ENCODE assay signal across 11 cellular contexts in the genomic region with DNA sequence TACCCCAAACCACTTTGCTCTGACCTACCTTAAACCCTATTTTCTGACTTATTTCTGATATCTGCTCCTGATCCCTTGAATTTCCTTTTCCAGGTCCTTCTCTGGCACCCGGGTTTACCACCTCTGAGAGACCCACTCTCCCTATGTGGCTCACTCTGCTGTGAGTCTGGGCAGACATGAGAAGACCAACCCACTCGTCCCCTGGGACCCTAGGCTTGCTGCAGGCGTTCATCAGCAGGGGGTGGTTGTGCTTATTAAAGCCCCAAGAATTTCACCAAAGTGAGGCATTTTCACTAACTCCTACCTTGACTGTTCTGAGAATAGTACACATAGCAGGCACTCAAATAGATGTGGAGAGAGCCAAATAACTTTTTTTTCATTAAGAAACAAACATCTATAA.
DNase-seq lines count a peak whose midpoint lies in the region; ATAC-seq and TF ChIP-seq lines count a peak whose summit lies in the region.
"Had no signal": no experiment of that assay in that cellular context is flagged by ENCODE, and none has a peak within 500 bp of the region (broad histone marks: within the 10 kb centered on the region; RNA-seq: fewer than 3 reads in every experiment).

No MANE protein-coding gene starts in this region.

- no peak for TF ChIP-seq CTCF in brain microvascular endothelial cell (IDR thresholded peaks at IDR 0.05; ENCODE audit: low read depth, low read length, missing control alignments)

- DNase-seq in brain microvascular endothelial cell (peak; percentile 67), skeletal muscle cell (ENCODE audit: low read depth) (peak; percentile 77), cerebellum (ENCODE audit: low spot score) (no peak), NCI-H526 treated with DMSO at 0.1 percent for 48 hours (lab: John Stamatoyannopoulos, UW) (no peak)
- DNase-seq: activated T-cell treated with anti-CD3 and anti-CD28 coated beads, Interleukin-2, amount 50 U/mL, for 48 hours; KG1; NCI-H524 treated with DMSO at 0.1 percent for 48 hours had no signal

- in situ Hi-C loops in brain microvascular endothelial cell (cut with HindIII; ENCODE audit: low pct_ligation_motif_present, low sequenced_read_pairs): no loop called here

- H3K27ac ChIP-seq in brain microvascular endothelial cell: no peak overlapping the region

- no peaks in the 10 kb centered on the region for H3K27me3 ChIP-seq in brain microvascular endothelial cell (replicated peaks)
- H3K27me3 ChIP-seq: hepatocyte had no signal

- H3K36me3 ChIP-seq in brain microvascular endothelial cell (replicated peaks): no peaks in the 10 kb centered on the region

- ATAC-seq in GM18861 (IDR thresholded peaks at IDR 0.05; ENCODE audit: unreplicated experiment) (peak; percentile 82), HG02759 (IDR thresholded peaks at IDR 0.05; ENCODE audit: unreplicated experiment) (peak; percentile 78), GM21529 (IDR thresholded peaks at IDR 0.05; ENCODE audit: unreplicated experiment) (no peak)

- H3K4me3 ChIP-seq in brain microvascular endothelial cell (ENCODE audit: low read depth, low read length) (no peak overlapping the region), skeletal muscle cell (ENCODE audit: low read depth, low read length) (no peak overlapping the region)
- H3K4me3 ChIP-seq: hepatocyte had no signal

Comparison
In these comparisons a context has a peak if more than half of its experiments do, and no peak if none do; other contexts are left out.
1. DNase-seq: peak in brain microvascular endothelial cell (single experiment) and skeletal muscle cell (single experiment); none in cerebellum (single experiment) and NCI-H526 treated with DMSO at 0.1 percent for 48 hours (single experiment).